ENCODE assay signal across 10 cellular contexts in genomic region chr2:43040084-43040854, GRCh38.
DNase-seq lines count a peak whose midpoint lies in the region; ATAC-seq and TF ChIP-seq lines count a peak whose summit lies in the region.
"Had no signal": no experiment of that assay in that cellular context is flagged by ENCODE, and none has a peak within 500 bp of the region (broad histone marks: within the 10 kb centered on the region; RNA-seq: fewer than 3 reads in every experiment).

No MANE protein-coding gene starts in this region.

- H3K4me1 Mint-ChIP-seq in neural progenitor cell = peaks cover 51% of the 10 kb centered on the region
- H3K4me1 Mint-ChIP-seq in activated naive CD4-positive, alpha-beta T cell treated with anti-CD3 and anti-CD28 coated beads for 36 hours (ENCODE audit: low read depth) = peaks cover 5% of the 10 kb centered on the region

- intact Hi-C loops in activated naive CD4-positive, alpha-beta T cell treated with anti-CD3 and anti-CD28 coated beads for 36 hours (cut with micrococcal nuclease) = no loop called here

- CTCF ChIA-PET in activated naive CD4-positive, alpha-beta T cell treated with anti-CD3 and anti-CD28 coated beads for 36 hours (lab: Charles Lee) = no interaction called here

- H3K36me3 ChIP-seq in DND-41 (ENCODE audit: insufficient read depth, low read length) = no peaks in the 10 kb centered on the region
- H3K36me3 ChIP-seq in GM23248 (ENCODE audit: low read depth) = no peaks in the 10 kb centered on the region
- no peaks in the 10 kb centered on the region for H3K36me3 ChIP-seq in neural progenitor cell

- ATAC-seq in DND-41 (ENCODE audit: insufficient read depth, low read depth) (no peak), GM21786 (IDR thresholded peaks at IDR 0.05; ENCODE audit: unreplicated experiment) (no peak)

- no peaks in the 10 kb centered on the region for H3K36me3 Mint-ChIP-seq in neural progenitor cell
- no peaks in the 10 kb centered on the region for H3K36me3 Mint-ChIP-seq in activated naive CD4-positive, alpha-beta T cell treated with anti-CD3 and anti-CD28 coated beads for 36 hours (ENCODE audit: low read depth)

- no peaks in the 10 kb centered on the region for H3K27me3 ChIP-seq in DND-41 (ENCODE audit: insufficient read depth, low read length, poor library complexity)
- H3K27me3 ChIP-seq in GM23248 (replicated peaks; ENCODE audit: insufficient read depth) = no peaks in the 10 kb centered on the region
- H3K27me3 ChIP-seq in neural progenitor cell = no peaks in the 10 kb centered on the region

- H3K4me1 ChIP-seq in DND-41 (ENCODE audit: insufficient read depth, low read length) = peaks cover 22% of the 10 kb centered on the region
- peaks cover 37% of the 10 kb centered on the region for H3K4me1 ChIP-seq in GM23248 (ENCODE audit: insufficient read depth)
- peaks cover 21% of the 10 kb centered on the region for H3K4me1 ChIP-seq in neural progenitor cell

- H4K20me1 ChIP-seq in DND-41 (ENCODE audit: insufficient read depth, low read length) (no peaks in the 10 kb centered on the region), GM23248 (ENCODE audit: insufficient read depth) (no peaks in the 10 kb centered on the region), neural progenitor cell (ENCODE audit: low read depth) (no peaks in the 10 kb centered on the region)

- no peak for TF ChIP-seq CTCF in DND-41 (IDR thresholded peaks at IDR 0.05; ENCODE audit: borderline replicate concordance, extremely low read depth, low read length, poor library complexity, severe bottlenecking)
- TF ChIP-seq CTCF in neural progenitor cell (IDR thresholded peaks at IDR 0.05) = no peak

- DNase-seq in DND-41 = no peak
- DNase-seq in GM23248 = peak; percentile 35
- DNase-seq in amniotic epithelial cell (ENCODE audit: low read depth) = peak; percentile 28
- no peak for DNase-seq in neural progenitor cell (ENCODE audit: low spot score)
- DNase-seq in HK-2 (ENCODE audit: unreplicated experiment) = no peak
- DNase-seq in activated T-cell treated with anti-CD3 and anti-CD28 coated beads, Interleukin-2, amount 50 U/mL, for 1 hour = no peak
- DNase-seq in activated naive CD4-positive, alpha-beta T cell treated with anti-CD3 and anti-CD28 coated beads for 36 hours = no peak
- DNase-seq: NCI-H1436 treated with DMSO at 0.1 percent for 48 hours had no signal

- peaks cover 7% of the 10 kb centered on the region for H3K27me3 Mint-ChIP-seq in neural progenitor cell (ENCODE audit: insufficient read depth, low read depth)
- H3K27me3 Mint-ChIP-seq in activated naive CD4-positive, alpha-beta T cell treated with anti-CD3 and anti-CD28 coated beads for 36 hours (ENCODE audit: low read depth) = no peaks in the 10 kb centered on the region

- H3K27ac ChIP-seq in DND-41 (ENCODE audit: low read length) (0 out of 2 replicates have a peak overlapping the region, but pooled peaks have one; percentile 5), GM23248 (no peak overlapping the region), neural progenitor cell (no peak overlapping the region)

- WGBS in GM23248 (ENCODE audit: low coverage in 1 of 2, low lambda C conversion rate in 2 of 2, missing lambda C conversion rate in 2 of 2), 2 experiments = 75 to 81% methylated on average over 10 of the region's 10 CpGs

- H2AFZ ChIP-seq in DND-41 (ENCODE audit: low read depth, low read length) (no peak overlapping the region), GM23248 (no peak overlapping the region), neural progenitor cell (replicated peaks) (no peak overlapping the region)

- H3F3A ChIP-seq in GM23248 (ENCODE audit: insufficient read depth) (no peaks in the 10 kb centered on the region), neural progenitor cell (ENCODE audit: low read depth) (peaks cover 7% of the 10 kb centered on the region)

- H3K4me2 ChIP-seq in DND-41 (ENCODE audit: insufficient read depth, low read length) (no peak overlapping the region), GM23248 (ENCODE audit: unreplicated experiment) (no peak overlapping the region), neural progenitor cell (no peak overlapping the region)

- H3K4me3 ChIP-seq in DND-41 (ENCODE audit: low read depth in 1 of 2, low read length in 2 of 2) (no peak overlapping the region), GM23248 (no peak overlapping the region), neural progenitor cell (no peak overlapping the region)

- in situ Hi-C loops in GM23248 (cut with MboI) = no loop called here

- H3K9me3 Mint-ChIP-seq in neural progenitor cell = no peaks in the 10 kb centered on the region
- H3K9me3 Mint-ChIP-seq in activated naive CD4-positive, alpha-beta T cell treated with anti-CD3 and anti-CD28 coated beads for 36 hours = no peaks in the 10 kb centered on the region
- H3K9me3 Mint-ChIP-seq: activated T-helper 2 cell treated with anti-CD3 and anti-CD28 coated beads, Interferon-gamma antibody, Interleukin-2, Interleukin-4, amounts not matched to agents 10 μg/mL and 5 μg/mL and 100 μg/mL, durations not matched to agents 14 hours and 24 hours and 36 hours had no signal

- H3K9ac ChIP-seq in DND-41 (ENCODE audit: low read depth, low read length) = no peak overlapping the region
- no peak overlapping the region for H3K9ac ChIP-seq in GM23248
- no peak overlapping the region for H3K9ac ChIP-seq in neural progenitor cell

- H3K9me3 ChIP-seq in DND-41 (ENCODE audit: insufficient read depth, low read length, severe bottlenecking) (no peaks in the 10 kb centered on the region), GM23248 (ENCODE audit: low read depth) (no peaks in the 10 kb centered on the region), neural progenitor cell (ENCODE audit: low read depth) (no peaks in the 10 kb centered on the region)

- peak overlapping the region; percentile 43 for H3K4me3 Mint-ChIP-seq in neural progenitor cell
- H3K4me3 Mint-ChIP-seq in activated naive CD4-positive, alpha-beta T cell treated with anti-CD3 and anti-CD28 coated beads for 36 hours = no peak overlapping the region

- no peaks in the 10 kb centered on the region for H3K79me2 ChIP-seq in DND-41 (ENCODE audit: insufficient read depth, low read length)
- H3K79me2 ChIP-seq in GM23248 (ENCODE audit: insufficient read depth) = no peaks in the 10 kb centered on the region
- no peaks in the 10 kb centered on the region for H3K79me2 ChIP-seq in neural progenitor cell (ENCODE audit: low read depth)

- H3K9me2 ChIP-seq in GM23248 (ENCODE audit: insufficient read depth) = no peaks in the 10 kb centered on the region

- H3K27ac Mint-ChIP-seq in neural progenitor cell = peak overlapping the region; percentile 76
- no peak overlapping the region for H3K27ac Mint-ChIP-seq in activated naive CD4-positive, alpha-beta T cell treated with anti-CD3 and anti-CD28 coated beads for 36 hours
- H3K27ac Mint-ChIP-seq: activated T-helper 2 cell treated with anti-CD3 and anti-CD28 coated beads, Interferon-gamma antibody, Interleukin-2, Interleukin-4, amounts not matched to agents 10 μg/mL and 5 μg/mL and 100 μg/mL, durations not matched to agents 14 hours and 24 hours and 36 hours had no signal

Comparison
In these comparisons a context has a peak if more than half of its experiments do, and no peak if none do; other contexts are left out.
1. DNase-seq: peak in GM23248 (single experiment) and amniotic epithelial cell (single experiment); none in DND-41 (single experiment), neural progenitor cell (single experiment), HK-2 (single experiment), activated T-cell treated with anti-CD3 and anti-CD28 coated beads, Interleukin-2, amount 50 U/mL, for 1 hour (single experiment) and activated naive CD4-positive, alpha-beta T cell treated with anti-CD3 and anti-CD28 coated beads for 36 hours (single experiment).